In genomic region chr1:228070173-228070572, GRCh38 we compare ENCODE assay signal across 3 cellular contexts.
A peak's percentile ranks its signal among the peaks of the same experiment; 100 is the strongest.
TF ChIP-seq lines count a peak whose summit lies in the region.

No MANE protein-coding gene starts in this region.

TF ChIP-seq in HEK293, 187 proteins besides CTCF, POLR2A, EP300 and RAD21:
- TF ChIP-seq EGR2 (tag by site-specific recombination; IDR thresholded peaks at IDR 0.05; ENCODE audit: low read depth) (peak; percentile 74; the same call in 1 of the 2 replicates), PRDM1 (tag by site-specific recombination; IDR thresholded peaks at IDR 0.05) (peak; percentile 15; the same call in 1 of the 2 replicates), ZFHX2 (tag by site-specific recombination; conservative IDR thresholded peaks at IDR 0.05) (peak; percentile 53), ZIC2 (tag by site-specific recombination; IDR thresholded peaks at IDR 0.05) (no peak)

TF ChIP-seq in K562, 482 proteins besides CTCF, POLR2A, EP300 and RAD21:
- peak; percentile 59 for TF ChIP-seq CREBBP (IDR thresholded peaks at IDR 0.05; ENCODE audit: low read depth, low read length)
- no peak for TF ChIP-seq E2F5 (CRISPR knock-in tag; IDR thresholded peaks at IDR 0.05)

TF ChIP-seq in H1, 55 proteins besides CTCF, POLR2A, EP300 and RAD21:
- TF ChIP-seq POLR2AphosphoS5 (IDR thresholded peaks at IDR 0.05; ENCODE audit: low read depth, low read length) (peak; percentile 49; the same call in 1 of the 2 replicates), FOSL1 (IDR thresholded peaks at IDR 0.05; ENCODE audit: insufficient read depth, low read depth, low read length) (no peak)
